Comparison of ENCODE assay signal across 16 cellular contexts in the genomic region with DNA sequence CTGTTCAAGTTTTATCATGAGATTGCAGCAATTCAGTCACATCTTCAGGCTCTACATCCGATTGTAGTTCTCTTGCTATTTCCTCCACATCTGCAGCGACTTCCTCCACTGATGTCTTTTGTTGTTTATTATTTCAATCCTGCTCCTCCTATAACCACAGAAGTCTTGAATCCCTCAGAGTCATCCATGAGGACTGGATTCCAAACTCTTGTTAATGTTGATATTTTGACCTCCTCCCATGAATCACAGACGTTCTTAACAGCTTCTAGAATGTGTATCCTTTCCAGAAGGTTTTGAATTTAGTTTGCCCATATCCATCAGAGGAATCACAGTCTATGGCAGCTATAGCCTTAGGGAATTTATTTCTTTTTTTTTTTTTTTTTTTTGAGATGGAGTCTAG. TPM values are rescaled to one million over a fixed set of nuclear protein-coding genes. Genes with fewer than 3 reads are reported as not detected.
DNase-seq lines count a peak whose midpoint lies in the region; ATAC-seq and TF ChIP-seq lines count a peak whose summit lies in the region.
"Had no signal": no experiment of that assay in that cellular context is flagged by ENCODE, and none has a peak within 500 bp of the region (broad histone marks: within the 10 kb centered on the region; RNA-seq: fewer than 3 reads in every experiment).

No MANE protein-coding gene starts in this region.

- no peak overlapping the region for H3K4me3 ChIP-seq in foreskin fibroblast (ENCODE audit: low read depth in 1 of 2, low read length in 2 of 2)
- H3K4me3 ChIP-seq: adrenal gland, sigmoid colon had no signal

- peak overlapping the region; percentile 4 for H3K4me3 Mint-ChIP-seq in activated T-helper 2 cell treated with anti-CD3 and anti-CD28 coated beads, Interferon-gamma antibody, Interleukin-2, Interleukin-4, amounts not matched to agents 10 μg/mL and 5 μg/mL and 100 μg/mL, durations not matched to agents 14 hours and 24 hours and 36 hours (ENCODE audit: low read depth)

- H3K27me3 Mint-ChIP-seq in activated T-helper 2 cell treated with anti-CD3 and anti-CD28 coated beads, Interferon-gamma antibody, Interleukin-2, Interleukin-4, amounts not matched to agents 10 μg/mL and 5 μg/mL and 100 μg/mL, durations not matched to agents 14 hours and 24 hours and 36 hours (ENCODE audit: low read depth), result no peaks in the 10 kb centered on the region

- no peaks in the 10 kb centered on the region for H3K9me3 Mint-ChIP-seq in activated T-helper 2 cell treated with anti-CD3 and anti-CD28 coated beads, Interferon-gamma antibody, Interleukin-2, Interleukin-4, amounts not matched to agents 10 μg/mL and 5 μg/mL and 100 μg/mL, durations not matched to agents 14 hours and 24 hours and 36 hours

- peaks cover 53% of the 10 kb centered on the region for H3K36me3 Mint-ChIP-seq in activated T-helper 2 cell treated with anti-CD3 and anti-CD28 coated beads, Interferon-gamma antibody, Interleukin-2, Interleukin-4, amounts not matched to agents 10 μg/mL and 5 μg/mL and 100 μg/mL, durations not matched to agents 14 hours and 24 hours and 36 hours (ENCODE audit: low read depth)

- DNase-seq in AG20443 (ENCODE audit: low spot score) (peak; percentile 40), GM03348 (ENCODE audit: low spot score) (peak; percentile 50), foreskin fibroblast (peak; percentile 81 to 83), GM20000 (ENCODE audit: low spot score) (no peak), posterior vena cava (ENCODE audit: low spot score) (no peak)
- no peak for DNase-seq in activated T-helper 2 cell treated with anti-CD3 and anti-CD28 coated beads, Interferon-gamma antibody, Interleukin-2, Interleukin-4, amounts not matched to agents 10 μg/mL and 5 μg/mL and 100 μg/mL, durations not matched to agents 14 hours and 24 hours and 36 hours (ENCODE audit: low spot score)
- DNase-seq: adrenal gland, NCI-H1417 treated with DMSO at 0.1 percent for 48 hours, NCI-H510A, sigmoid colon had no signal

- ATAC-seq in HG03439 (IDR thresholded peaks at IDR 0.05; ENCODE audit: unreplicated experiment), result no peak
- no peak for ATAC-seq in GM21360 (IDR thresholded peaks at IDR 0.05; ENCODE audit: unreplicated experiment)
- ATAC-seq: HepG2 had no signal

- peak overlapping the region; percentile 76 for H3K27ac Mint-ChIP-seq in activated T-helper 2 cell treated with anti-CD3 and anti-CD28 coated beads, Interferon-gamma antibody, Interleukin-2, Interleukin-4, amounts not matched to agents 10 μg/mL and 5 μg/mL and 100 μg/mL, durations not matched to agents 14 hours and 24 hours and 36 hours

- TF ChIP-seq CTCF in foreskin fibroblast (IDR thresholded peaks at IDR 0.05; ENCODE audit: low read depth, low read length) (no peak), GM20000 (IDR thresholded peaks at IDR 0.05; ENCODE audit: extremely low read depth, missing control alignments) (no peak)

- peaks cover 64% of the 10 kb centered on the region for H3K4me1 Mint-ChIP-seq in activated T-helper 2 cell treated with anti-CD3 and anti-CD28 coated beads, Interferon-gamma antibody, Interleukin-2, Interleukin-4, amounts not matched to agents 10 μg/mL and 5 μg/mL and 100 μg/mL, durations not matched to agents 14 hours and 24 hours and 36 hours (ENCODE audit: low read depth)

- intact Hi-C loops in activated T-helper 2 cell treated with anti-CD3 and anti-CD28 coated beads, Interferon-gamma antibody, Interleukin-2, Interleukin-4, amounts not matched to agents 10 μg/mL and 5 μg/mL and 100 μg/mL, durations not matched to agents 14 hours and 24 hours and 36 hours (cut with micrococcal nuclease), result loop anchor here (5.0 kb wide), 2 partner anchors 235 to 320 kb away; no protein-coding TSS in a partner anchor
- intact Hi-C loops in posterior vena cava (cut with DNase I), result no loop called here

RNA-seq across cellular contexts. Expression of a gene that starts 3.6 kb away (rescaled TPM):
- 55.2 and 68.9 TPM in 2 replicates for total RNA-seq in activated T-helper 2 cell treated with anti-CD3 and anti-CD28 coated beads, Interferon-gamma antibody, Interleukin-2, Interleukin-4, amounts not matched to agents 10 μg/mL and 5 μg/mL and 100 μg/mL, durations not matched to agents 14 hours and 24 hours and 36 hours
- total RNA-seq in posterior vena cava, result 10 to 100 TPM; 39.4 to 39.6 TPM

RNA-seq across cellular contexts. Expression of a gene that starts 52.0 kb away (rescaled TPM):
- total RNA-seq in activated T-helper 2 cell treated with anti-CD3 and anti-CD28 coated beads, Interferon-gamma antibody, Interleukin-2, Interleukin-4, amounts not matched to agents 10 μg/mL and 5 μg/mL and 100 μg/mL, durations not matched to agents 14 hours and 24 hours and 36 hours, result not detected in 2 replicates
- not detected for total RNA-seq in posterior vena cava
- total RNA-seq: dermis microvascular lymphatic vessel endothelial cell, glomerular endothelial cell, HepG2, myocyte, sigmoid colon had no signal

Comparison
In these comparisons a context has a peak if more than half of its experiments do, and no peak if none do; other contexts are left out.
1. DNase-seq: peak in AG20443 (single experiment), GM03348 (single experiment) and foreskin fibroblast (2 of 2); none in activated T-helper 2 cell treated with anti-CD3 and anti-CD28 coated beads, Interferon-gamma antibody, Interleukin-2, Interleukin-4, amounts not matched to agents 10 μg/mL and 5 μg/mL and 100 μg/mL, durations not matched to agents 14 hours and 24 hours and 36 hours (single experiment), GM20000 (single experiment) and posterior vena cava (single experiment).